In the genomic region with DNA sequence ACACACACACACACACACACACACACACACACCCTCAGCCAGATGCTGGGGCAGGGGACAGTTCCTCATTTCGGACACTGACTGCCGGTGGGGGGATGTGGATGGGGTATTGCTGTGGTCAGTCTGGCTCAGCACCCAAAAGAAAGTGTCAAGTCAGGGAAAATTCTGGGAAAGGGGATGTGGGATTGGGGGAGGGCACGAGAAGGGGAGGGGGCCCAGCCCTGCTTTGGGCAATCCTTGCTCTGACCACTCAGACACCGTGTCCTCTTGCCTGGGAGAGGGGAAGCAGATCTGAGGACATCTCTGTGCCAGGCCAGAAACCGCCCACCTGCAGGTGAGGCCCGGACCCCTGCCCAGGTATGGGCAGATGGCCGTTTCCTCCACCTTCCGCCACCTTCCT, we compare ENCODE assay signal across 1 cellular context.
A peak's percentile ranks its signal among the peaks of the same experiment; 100 is the strongest.
TF ChIP-seq lines count a peak whose summit lies in the region.

A gene (plus strand): TSS at position 253 of the 400 bp plus-strand sequence. CDS start 391 bp downstream, outside the sequence.

TF ChIP-seq in K562, 482 proteins besides CTCF, POLR2A, EP300 and RAD21 (continued from another document):
- TF ChIP-seq, protein P1, sequence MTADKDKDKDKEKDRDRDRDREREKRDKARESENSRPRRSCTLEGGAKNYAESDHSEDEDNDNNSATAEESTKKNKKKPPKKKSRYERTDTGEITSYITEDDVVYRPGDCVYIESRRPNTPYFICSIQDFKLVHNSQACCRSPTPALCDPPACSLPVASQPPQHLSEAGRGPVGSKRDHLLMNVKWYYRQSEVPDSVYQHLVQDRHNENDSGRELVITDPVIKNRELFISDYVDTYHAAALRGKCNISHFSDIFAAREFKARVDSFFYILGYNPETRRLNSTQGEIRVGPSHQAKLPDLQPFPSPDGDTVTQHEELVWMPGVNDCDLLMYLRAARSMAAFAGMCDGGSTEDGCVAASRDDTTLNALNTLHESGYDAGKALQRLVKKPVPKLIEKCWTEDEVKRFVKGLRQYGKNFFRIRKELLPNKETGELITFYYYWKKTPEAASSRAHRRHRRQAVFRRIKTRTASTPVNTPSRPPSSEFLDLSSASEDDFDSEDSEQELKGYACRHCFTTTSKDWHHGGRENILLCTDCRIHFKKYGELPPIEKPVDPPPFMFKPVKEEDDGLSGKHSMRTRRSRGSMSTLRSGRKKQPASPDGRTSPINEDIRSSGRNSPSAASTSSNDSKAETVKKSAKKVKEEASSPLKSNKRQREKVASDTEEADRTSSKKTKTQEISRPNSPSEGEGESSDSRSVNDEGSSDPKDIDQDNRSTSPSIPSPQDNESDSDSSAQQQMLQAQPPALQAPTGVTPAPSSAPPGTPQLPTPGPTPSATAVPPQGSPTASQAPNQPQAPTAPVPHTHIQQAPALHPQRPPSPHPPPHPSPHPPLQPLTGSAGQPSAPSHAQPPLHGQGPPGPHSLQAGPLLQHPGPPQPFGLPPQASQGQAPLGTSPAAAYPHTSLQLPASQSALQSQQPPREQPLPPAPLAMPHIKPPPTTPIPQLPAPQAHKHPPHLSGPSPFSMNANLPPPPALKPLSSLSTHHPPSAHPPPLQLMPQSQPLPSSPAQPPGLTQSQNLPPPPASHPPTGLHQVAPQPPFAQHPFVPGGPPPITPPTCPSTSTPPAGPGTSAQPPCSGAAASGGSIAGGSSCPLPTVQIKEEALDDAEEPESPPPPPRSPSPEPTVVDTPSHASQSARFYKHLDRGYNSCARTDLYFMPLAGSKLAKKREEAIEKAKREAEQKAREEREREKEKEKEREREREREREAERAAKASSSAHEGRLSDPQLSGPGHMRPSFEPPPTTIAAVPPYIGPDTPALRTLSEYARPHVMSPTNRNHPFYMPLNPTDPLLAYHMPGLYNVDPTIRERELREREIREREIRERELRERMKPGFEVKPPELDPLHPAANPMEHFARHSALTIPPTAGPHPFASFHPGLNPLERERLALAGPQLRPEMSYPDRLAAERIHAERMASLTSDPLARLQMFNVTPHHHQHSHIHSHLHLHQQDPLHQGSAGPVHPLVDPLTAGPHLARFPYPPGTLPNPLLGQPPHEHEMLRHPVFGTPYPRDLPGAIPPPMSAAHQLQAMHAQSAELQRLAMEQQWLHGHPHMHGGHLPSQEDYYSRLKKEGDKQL (CRISPR knock-in tag; IDR thresholded peaks at IDR 0.05; ENCODE audit: borderline replicate concordance), result no peak
- TF ChIP-seq SMARCA4 (IDR thresholded peaks at IDR 0.05) (no peak), SPI1 (IDR thresholded peaks at IDR 0.05; ENCODE audit: borderline replicate concordance, low read depth, low read length) (peak; percentile 54; the same call in 1 of the 2 replicates), ZNF316 (IDR thresholded peaks at IDR 0.05) (peak; percentile 55)
